ENCODE assay signal across 18 cellular contexts in the genomic region with DNA sequence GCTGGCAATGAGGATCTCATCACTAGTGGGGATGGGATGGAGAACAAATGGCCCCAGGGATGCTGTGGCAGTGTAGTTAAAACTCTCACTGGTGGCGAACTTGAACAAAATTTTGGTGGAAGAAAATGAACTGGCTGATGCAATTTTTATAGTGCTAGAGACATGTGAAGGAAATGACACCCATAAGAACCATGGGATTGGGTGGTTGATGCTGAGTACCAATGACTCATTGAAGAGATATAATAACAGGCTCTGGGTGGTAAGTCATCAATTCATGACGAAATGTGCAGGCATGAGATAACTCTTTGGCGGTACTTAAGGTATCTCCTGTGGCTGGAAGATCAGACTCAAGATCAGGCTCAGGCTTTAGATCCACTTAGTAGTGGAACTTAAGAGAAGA.
DNase-seq lines count a peak whose midpoint lies in the region; ATAC-seq, FAIRE-seq and TF ChIP-seq lines count a peak whose summit lies in the region.
"Had no signal": no experiment of that assay in that cellular context is flagged by ENCODE, and none has a peak within 500 bp of the region (broad histone marks: within the 10 kb centered on the region; RNA-seq: fewer than 3 reads in every experiment).

No MANE protein-coding gene starts in this region.

- peak; percentile 40 for FAIRE-seq in GM12892 (lab: Jason Lieb, UNC)

- DNase-seq in GM12892 (ENCODE audit: insufficient read length) (no peak), NCI-H226 (peak; percentile 33), cardiac fibroblast (ENCODE audit: low read depth in 2 of 2) (peak; percentile 31 to 69), non-pigmented ciliary epithelial cell (ENCODE audit: low read depth) (peak; percentile 27), DMS 273 treated with DMSO at 0.1 percent for 48 hours (lab: John Stamatoyannopoulos, UW) (no peak)
- DNase-seq: activated CD4-positive, alpha-beta memory T cell treated with anti-CD3 and anti-CD28 coated beads for 36 hours; activated T-cell treated with anti-CD3 and anti-CD28 coated beads, Interleukin-2, amount 50 U/mL, for 24 hours; central memory CD4-positive, alpha-beta T cell; DMS79; effector CD4-positive, alpha-beta T cell; naive B cell; NCI-H2081 treated with DMSO at 0.1 percent for 48 hours; NCI-H69; stimulated activated naive B cell treated with anti-CD40 and anti-IgM and Interleukin-4, amounts not matched to agents 10 μg/mL and 1 μg/mL and 100 μg/mL, for 72 hours had no signal

- ATAC-seq in HG03045 (IDR thresholded peaks at IDR 0.05; ENCODE audit: unreplicated experiment) (no peak), HG02970 (IDR thresholded peaks at IDR 0.05; ENCODE audit: low FRiP score, unreplicated experiment) (no peak)
- ATAC-seq: stimulated activated naive B cell treated with anti-CD40 and anti-IgM and Interleukin-4, amounts not matched to agents 10 μg/mL and 1 μg/mL and 100 μg/mL, for 72 hours had no signal

- no peak for TF ChIP-seq POLR2A in GM12892 (IDR thresholded peaks at IDR 0.05; ENCODE audit: low read depth, low read length)

- H3K4me3 ChIP-seq in cardiac fibroblast (replicated peaks in 1 of 2; ENCODE audit: low read depth in 2 of 2, low read length in 2 of 2) = no peak overlapping the region
- H3K4me3 ChIP-seq: prostate gland, SK-N-MC had no signal

- TF ChIP-seq CTCF in cardiac fibroblast (IDR thresholded peaks at IDR 0.05; ENCODE audit: low read depth, low read length) = no peak

Comparison
In these comparisons a context has a peak if more than half of its experiments do, and no peak if none do; other contexts are left out.
1. DNase-seq: peak in NCI-H226 (single experiment), cardiac fibroblast (2 of 2) and non-pigmented ciliary epithelial cell (single experiment); none in GM12892 (single experiment) and DMS 273 treated with DMSO at 0.1 percent for 48 hours (single experiment).